ENCODE assay signal across 10 cellular contexts in genomic region chr3:141894524-141895176, GRCh38. TPM values are rescaled to one million over a fixed set of nuclear protein-coding genes. Genes with fewer than 3 reads are reported as not detected.
DNase-seq lines count a peak whose midpoint lies in the region; ATAC-seq and TF ChIP-seq lines count a peak whose summit lies in the region.
"Had no signal": no experiment of that assay in that cellular context is flagged by ENCODE, and none has a peak within 500 bp of the region (broad histone marks: within the 10 kb centered on the region; RNA-seq: fewer than 3 reads in every experiment).

No MANE protein-coding gene starts in this region.

- H3K36me3 Mint-ChIP-seq in stimulated activated memory B cell treated with anti-CD40 and anti-IgM and Interleukin-4, amounts not matched to agents 10 μg/mL and 1 μg/mL and 100 μg/mL, for 72 hours = peaks cover 50% of the 10 kb centered on the region

- H3K27me3 ChIP-seq in MG63 (no peaks in the 10 kb centered on the region), left lung (no peaks in the 10 kb centered on the region)

- in situ Hi-C loops in astrocyte of the spinal cord (cut with HindIII; ENCODE audit: low sequenced_read_pairs) = no loop called here

- intact Hi-C loops in left lung (cut with DNase I) = no loop called here

- POLR2A ChIA-PET in GM10248 (lab: Yijun Ruan, JAX) = interaction anchor here (1.1 kb wide), 1 partner anchor 9 kb away, joined by 3 read pairs; no protein-coding TSS in a partner anchor

- H3K9me3 Mint-ChIP-seq in stimulated activated memory B cell treated with anti-CD40 and anti-IgM and Interleukin-4, amounts not matched to agents 10 μg/mL and 1 μg/mL and 100 μg/mL, for 72 hours = no peaks in the 10 kb centered on the region

- no peak overlapping the region for H3K4me3 Mint-ChIP-seq in stimulated activated memory B cell treated with anti-CD40 and anti-IgM and Interleukin-4, amounts not matched to agents 10 μg/mL and 1 μg/mL and 100 μg/mL, for 72 hours
- H3K4me3 Mint-ChIP-seq: nephron had no signal

- H3K9me3 ChIP-seq in MG63 (no peaks in the 10 kb centered on the region; the same call in 1 of the 2 replicates), left lung (peaks cover 0 to 3% of the 10 kb centered on the region in 2 donors)

- H3K36me3 ChIP-seq in MG63 = peaks cover 15% of the 10 kb centered on the region
- H3K36me3 ChIP-seq in left lung = peaks cover 0 to 4% of the 10 kb centered on the region in 2 donors

- DNase-seq in AG20443 (ENCODE audit: low spot score) (peak; percentile 52), MG63 (peak; percentile 50), astrocyte of the spinal cord (ENCODE audit: low read depth, low spot score) (peak; percentile 57), left lung (no peak), GM10248 (ENCODE audit: extremely low spot score) (no peak)
- DNase-seq: stimulated activated CD4-positive, alpha-beta T cell treated with anti-CD3 and anti-CD28 coated beads, Interleukin-2, amount 100 ng/mL, for 24 hours had no signal

- H3K4me1 Mint-ChIP-seq in stimulated activated memory B cell treated with anti-CD40 and anti-IgM and Interleukin-4, amounts not matched to agents 10 μg/mL and 1 μg/mL and 100 μg/mL, for 72 hours = peaks cover 26% of the 10 kb centered on the region
- H3K4me1 Mint-ChIP-seq: nephron had no signal

- CTCF ChIA-PET in GM10248 (lab: Yijun Ruan, JAX) = interaction anchor here (1.6 to 3.1 kb wide), 6 partner anchors 10 to 156 kb away, joined by 3 to 13 read pairs (median 7); no protein-coding TSS in a partner anchor

- ATAC-seq in left lung (peak; percentile 56), HG02938 (IDR thresholded peaks at IDR 0.05; ENCODE audit: unreplicated experiment) (no peak), GM18858 (IDR thresholded peaks at IDR 0.05; ENCODE audit: unreplicated experiment) (no peak)
- no peak for ATAC-seq in stimulated activated memory B cell treated with anti-CD40 and anti-IgM and Interleukin-4, amounts not matched to agents 10 μg/mL and 1 μg/mL and 100 μg/mL, for 72 hours

- H3K4me3 ChIP-seq in MG63 (no peak overlapping the region), astrocyte of the spinal cord (ENCODE audit: low read depth, low read length) (no peak overlapping the region), left lung (no peak overlapping the region)

- peaks cover 0 to 6% of the 10 kb centered on the region in 2 donors for H3K4me1 ChIP-seq in left lung

- H3K27me3 Mint-ChIP-seq in stimulated activated memory B cell treated with anti-CD40 and anti-IgM and Interleukin-4, amounts not matched to agents 10 μg/mL and 1 μg/mL and 100 μg/mL, for 72 hours = no peaks in the 10 kb centered on the region

- TF ChIP-seq CTCF in astrocyte of the spinal cord (IDR thresholded peaks at IDR 0.05; ENCODE audit: low read depth, low read length) = no peak
- TF ChIP-seq CTCF in left lung (IDR thresholded peaks at IDR 0.05) = no peak
- no peak for TF ChIP-seq CTCF in GM10248 (IDR thresholded peaks at IDR 0.05; ENCODE audit: control extremely low read depth, extremely low read depth, low read depth, missing control alignments)

- H3K27ac ChIP-seq in left lung = no peak overlapping the region

- no peak overlapping the region for H3K27ac Mint-ChIP-seq in stimulated activated memory B cell treated with anti-CD40 and anti-IgM and Interleukin-4, amounts not matched to agents 10 μg/mL and 1 μg/mL and 100 μg/mL, for 72 hours
- H3K27ac Mint-ChIP-seq: nephron had no signal

RNA-seq across cellular contexts. Expression of gene ATP1B3, which starts 18.2 kb away (rescaled TPM):
- 35.5 and 38.5 TPM in 2 replicates for total RNA-seq in MG63 (2014; rRNA removed; shearing (Covaris generic); ENCODE audit: low replicate concordance)
- 100 to 1,000 TPM; 166 to 262 TPM for total RNA-seq in left lung

Comparison
In these comparisons a context has a peak if more than half of its experiments do, and no peak if none do; other contexts are left out.
1. DNase-seq: peak in AG20443 (single experiment), MG63 (single experiment) and astrocyte of the spinal cord (single experiment); none in left lung (0 of 2) and GM10248 (single experiment).